ENCODE assay signal across 13 cellular contexts in genomic region chr17:80765241-80766022, GRCh38.
A peak's percentile ranks its signal among the peaks of the same experiment; 100 is the strongest.
DNase-seq lines count a peak whose midpoint lies in the region; FAIRE-seq and TF ChIP-seq lines count a peak whose summit lies in the region.
"Had no signal": no experiment of that assay in that cellular context is flagged by ENCODE, and none has a peak within 500 bp of the region (broad histone marks: within the 10 kb centered on the region; RNA-seq: fewer than 3 reads in every experiment).

No MANE protein-coding gene starts in this region.

- no peaks in the 10 kb centered on the region for H3K9me3 Mint-ChIP-seq in endodermal cell

- no peaks in the 10 kb centered on the region for H4K20me1 ChIP-seq in SU-DHL-6 (ENCODE audit: low read depth, low read length)

- H3K4me1 Mint-ChIP-seq in endodermal cell: no peaks in the 10 kb centered on the region

- no peaks in the 10 kb centered on the region for H3K36me3 ChIP-seq in cardiac muscle cell
- no peaks in the 10 kb centered on the region for H3K36me3 ChIP-seq in right atrium auricular region
- H3K36me3 ChIP-seq in SU-DHL-6 (ENCODE audit: low read length): no peaks in the 10 kb centered on the region
- no peaks in the 10 kb centered on the region for H3K36me3 ChIP-seq in endodermal cell (ENCODE audit: control insufficient read depth, insufficient read depth, low read length)
- no peaks in the 10 kb centered on the region for H3K36me3 ChIP-seq in thymus (ENCODE audit: control insufficient read depth, insufficient read depth)
- H3K36me3 ChIP-seq in small intestine (ENCODE audit: control insufficient read depth in 2 of 2, insufficient read depth in 2 of 2, low read length in 2 of 2): no peaks in the 10 kb centered on the region
- H3K36me3 ChIP-seq: HAP-1 had no signal

- no peaks in the 10 kb centered on the region for H3K9me2 ChIP-seq in SU-DHL-6 (replicated peaks; ENCODE audit: insufficient read depth, low read length)

- H3K27me3 Mint-ChIP-seq in endodermal cell (ENCODE audit: insufficient read depth): no peaks in the 10 kb centered on the region

- DNase-seq in cardiac muscle cell (ENCODE audit: low read depth in 1 of 2, low spot score in 1 of 2) (peak in 1 of 2 donors; percentile 78), right atrium auricular region (ENCODE audit: low spot score) (no peak), endodermal cell (peak; percentile 46), mucosa of gallbladder (ENCODE audit: low spot score) (no peak), urothelium cell line (ENCODE audit: low spot score) (no peak), small intestine (no peak)
- DNase-seq: activated CD4-positive, CD25-positive, alpha-beta regulatory T cell; tibial artery had no signal

- H3K4me3 ChIP-seq in cardiac muscle cell: no peak overlapping the region
- no peak overlapping the region for H3K4me3 ChIP-seq in right atrium auricular region
- no peak overlapping the region for H3K4me3 ChIP-seq in SU-DHL-6 (ENCODE audit: insufficient read depth, low read length, poor library complexity, severe bottlenecking)
- H3K4me3 ChIP-seq in endodermal cell (ENCODE audit: low read length): no peak overlapping the region
- H3K4me3 ChIP-seq in thymus (ENCODE audit: low read length): peak overlapping the region; percentile 22
- H3K4me3 ChIP-seq in small intestine (ENCODE audit: low read depth in 1 of 2, low read length in 2 of 2): no peak overlapping the region
- H3K4me3 ChIP-seq: HAP-1, hepatocyte, tibial artery had no signal

- H3K9me3 ChIP-seq in cardiac muscle cell (ENCODE audit: low read depth) (no peaks in the 10 kb centered on the region), right atrium auricular region (no peaks in the 10 kb centered on the region), SU-DHL-6 (ENCODE audit: insufficient read depth, low read length) (no peaks in the 10 kb centered on the region), endodermal cell (ENCODE audit: control insufficient read depth, low read length) (no peaks in the 10 kb centered on the region), thymus (ENCODE audit: control insufficient read depth) (no peaks in the 10 kb centered on the region), small intestine (ENCODE audit: control insufficient read depth, low read depth) (no peaks in the 10 kb centered on the region)
- H3K9me3 ChIP-seq: HAP-1, tibial artery had no signal

- peak overlapping the region; percentile 20 for H3K4me2 ChIP-seq in SU-DHL-6 (ENCODE audit: low read depth, low read length, poor library complexity, severe bottlenecking)
- H3K4me2 ChIP-seq: hepatocyte had no signal

- peak overlapping the region; percentile 24 for H3K27ac ChIP-seq in cardiac muscle cell
- H3K27ac ChIP-seq in right atrium auricular region: no peak overlapping the region
- H3K27ac ChIP-seq in SU-DHL-6 (ENCODE audit: low read depth, low read length): peak overlapping the region; percentile 76
- H3K27ac ChIP-seq in endodermal cell (ENCODE audit: low read depth, low read length): no peak overlapping the region
- peak overlapping the region; percentile 90 for H3K27ac ChIP-seq in thymus (ENCODE audit: low read depth)
- peak overlapping the region in 1 of 2 donors; percentile 28 for H3K27ac ChIP-seq in small intestine (ENCODE audit: low read depth in 1 of 2, low read length in 1 of 2)
- H3K27ac ChIP-seq: hepatocyte, tibial artery had no signal

- H3K36me3 Mint-ChIP-seq in endodermal cell (ENCODE audit: low read depth): no peaks in the 10 kb centered on the region

- H3K9ac ChIP-seq in SU-DHL-6 (ENCODE audit: low read length) (peak overlapping the region; percentile 1; the same call in 1 of the 2 replicates), endodermal cell (ENCODE audit: extremely low read depth, low read length, poor library complexity, severe bottlenecking) (no peak overlapping the region)

- no peak overlapping the region for H3K27ac Mint-ChIP-seq in endodermal cell

- H3K79me2 ChIP-seq in SU-DHL-6 (ENCODE audit: insufficient read depth, low read length): peaks cover 4% of the 10 kb centered on the region; the same call in 1 of the 2 replicates
- H3K79me2 ChIP-seq: hepatocyte had no signal

- no peaks in the 10 kb centered on the region for H3K4me1 ChIP-seq in cardiac muscle cell (ENCODE audit: low read depth)
- H3K4me1 ChIP-seq in right atrium auricular region: no peaks in the 10 kb centered on the region
- no peaks in the 10 kb centered on the region for H3K4me1 ChIP-seq in endodermal cell (ENCODE audit: control insufficient read depth, insufficient read depth, low read length)
- peaks cover 42% of the 10 kb centered on the region for H3K4me1 ChIP-seq in thymus (ENCODE audit: control insufficient read depth, insufficient read depth, low read length)
- H3K4me1 ChIP-seq in small intestine (ENCODE audit: control insufficient read depth in 2 of 2, insufficient read depth in 1 of 2, low read depth in 1 of 2, low read length in 1 of 2): no peaks in the 10 kb centered on the region
- H3K4me1 ChIP-seq: HAP-1, tibial artery had no signal

- H3F3A ChIP-seq in SU-DHL-6 (ENCODE audit: insufficient read depth): no peaks in the 10 kb centered on the region

- FAIRE-seq in urothelium cell line (lab: Jason Lieb, UNC): no peak
- FAIRE-seq in small intestine (lab: Jason Lieb, UNC): no peak
- FAIRE-seq: endometrium had no signal

- TF ChIP-seq CTCF in cardiac muscle cell (IDR thresholded peaks at IDR 0.05; ENCODE audit: low read depth, low read length) (no peak), right atrium auricular region (IDR thresholded peaks at IDR 0.05) (no peak), SU-DHL-6 (IDR thresholded peaks at IDR 0.05; ENCODE audit: insufficient read depth, low read length, poor library complexity, severe bottlenecking) (no peak), endodermal cell (conservative IDR thresholded peaks at IDR 0.05) (no peak)

- H3K4me3 Mint-ChIP-seq in endodermal cell: no peak overlapping the region

- H2AFZ ChIP-seq in SU-DHL-6 (ENCODE audit: low read depth, low read length, severe bottlenecking): no peak overlapping the region
- H2AFZ ChIP-seq: hepatocyte had no signal

- WGBS in endodermal cell (ENCODE audit: insufficient coverage in 1 of 2, insufficient read length in 1 of 2), 2 experiments: 92% methylated on average over 15 to 18 of the region's 18 CpGs
- 11% methylated on average over 18 of the region's 18 CpGs for WGBS in thymus
- WGBS in small intestine, 3 donors: 71 to 81% (median 78%) methylated on average over 17 to 18 of the region's 18 CpGs

- H3K27me3 ChIP-seq in cardiac muscle cell (no peaks in the 10 kb centered on the region), right atrium auricular region (no peaks in the 10 kb centered on the region), SU-DHL-6 (ENCODE audit: low read length) (no peaks in the 10 kb centered on the region), endodermal cell (ENCODE audit: control insufficient read depth, insufficient read depth, low read length, poor library complexity, severe bottlenecking) (no peaks in the 10 kb centered on the region), thymus (ENCODE audit: control insufficient read depth, insufficient read depth) (no peaks in the 10 kb centered on the region), small intestine (ENCODE audit: control insufficient read depth in 2 of 2, insufficient read depth in 2 of 2, low read length in 2 of 2) (no peaks in the 10 kb centered on the region)
- H3K27me3 ChIP-seq: hepatocyte, tibial artery had no signal

Comparison
In these comparisons a context has a peak if more than half of its experiments do, and no peak if none do; other contexts are left out.
1. H3K27ac ChIP-seq: peak in cardiac muscle cell (single experiment), SU-DHL-6 (single experiment) and thymus (single experiment); none in right atrium auricular region (0 of 2) and endodermal cell (single experiment).